ENCODE assay signal across 8 cellular contexts in genomic region chr7:50792342-50793114, GRCh38. TPM values are rescaled to one million over a fixed set of nuclear protein-coding genes. Genes with fewer than 3 reads are reported as not detected.
DNase-seq lines count a peak whose midpoint lies in the region; ATAC-seq and TF ChIP-seq lines count a peak whose summit lies in the region.

No MANE protein-coding gene starts in this region.

- peak overlapping the region; percentile 88 for H3K9ac ChIP-seq in skeletal muscle satellite cell (ENCODE audit: low read depth, low read length)

- TF ChIP-seq CTCF in astrocyte of the spinal cord (IDR thresholded peaks at IDR 0.05; ENCODE audit: low read depth, low read length) = no peak

- peak overlapping the region; percentile 97 for H3K4me2 ChIP-seq in skeletal muscle satellite cell (ENCODE audit: low read length)

- peaks cover 20% of the 10 kb centered on the region for H3K4me1 ChIP-seq in skeletal muscle satellite cell (ENCODE audit: control insufficient read depth, insufficient read depth, low read length)

- in situ Hi-C loops in astrocyte of the spinal cord (cut with HindIII; ENCODE audit: low sequenced_read_pairs) = no loop called here

- peak overlapping the region; percentile 54 for H3K4me3 ChIP-seq in astrocyte of the spinal cord (ENCODE audit: low read depth, low read length)
- peak overlapping the region; percentile 69 for H3K4me3 ChIP-seq in iPS-18c (ENCODE audit: insufficient read depth, low read depth, low read length)
- peak overlapping the region; percentile 86 for H3K4me3 ChIP-seq in skeletal muscle satellite cell (ENCODE audit: low read length)

- no peaks in the 10 kb centered on the region for H3K27me3 ChIP-seq in skeletal muscle satellite cell (ENCODE audit: control insufficient read depth, insufficient read depth, low read length)

- ATAC-seq in HG03097 (IDR thresholded peaks at IDR 0.05; ENCODE audit: low FRiP score, unreplicated experiment) = no peak
- no peak for ATAC-seq in HG03565 (IDR thresholded peaks at IDR 0.05; ENCODE audit: unreplicated experiment)

- H3K9me3 ChIP-seq in iPS-18c (ENCODE audit: control insufficient read depth, insufficient read depth, low read length) (no peaks in the 10 kb centered on the region), skeletal muscle satellite cell (replicated peaks; ENCODE audit: low read length) (no peaks in the 10 kb centered on the region)

- H3K36me3 ChIP-seq in skeletal muscle satellite cell (ENCODE audit: insufficient read depth, low read length) = no peaks in the 10 kb centered on the region

- DNase-seq in GF-D8 (lab: John Stamatoyannopoulos, UW) = peak; percentile 84
- DNase-seq in NCI-H69 (lab: John Stamatoyannopoulos, UW) = peak; percentile 84
- DNase-seq in astrocyte of the spinal cord (ENCODE audit: low read depth, low spot score) = peak; percentile 65
- DNase-seq in effector CD8-positive, alpha-beta T cell (lab: John Stamatoyannopoulos, UW) = no peak

RNA-seq across cellular contexts. Expression of gene GRB10, which starts 9.8 kb away (rescaled TPM):
- 39.8 and 41.8 TPM in 2 replicates for total RNA-seq in skeletal muscle satellite cell (2012; rRNA removed)
